1 cellular context compared by ENCODE assay signal in genomic region chr12:75650989-75651695, GRCh38.
TF ChIP-seq lines count a peak whose summit lies in the region.

No MANE protein-coding gene starts in this region.

TF ChIP-seq in SK-N-SH treated with all-trans-retinoic acid at 6 μM for 48 hours, 23 proteins besides CTCF, POLR2A, EP300 and RAD21 (continued from another document):
- TF ChIP-seq, protein P1, sequence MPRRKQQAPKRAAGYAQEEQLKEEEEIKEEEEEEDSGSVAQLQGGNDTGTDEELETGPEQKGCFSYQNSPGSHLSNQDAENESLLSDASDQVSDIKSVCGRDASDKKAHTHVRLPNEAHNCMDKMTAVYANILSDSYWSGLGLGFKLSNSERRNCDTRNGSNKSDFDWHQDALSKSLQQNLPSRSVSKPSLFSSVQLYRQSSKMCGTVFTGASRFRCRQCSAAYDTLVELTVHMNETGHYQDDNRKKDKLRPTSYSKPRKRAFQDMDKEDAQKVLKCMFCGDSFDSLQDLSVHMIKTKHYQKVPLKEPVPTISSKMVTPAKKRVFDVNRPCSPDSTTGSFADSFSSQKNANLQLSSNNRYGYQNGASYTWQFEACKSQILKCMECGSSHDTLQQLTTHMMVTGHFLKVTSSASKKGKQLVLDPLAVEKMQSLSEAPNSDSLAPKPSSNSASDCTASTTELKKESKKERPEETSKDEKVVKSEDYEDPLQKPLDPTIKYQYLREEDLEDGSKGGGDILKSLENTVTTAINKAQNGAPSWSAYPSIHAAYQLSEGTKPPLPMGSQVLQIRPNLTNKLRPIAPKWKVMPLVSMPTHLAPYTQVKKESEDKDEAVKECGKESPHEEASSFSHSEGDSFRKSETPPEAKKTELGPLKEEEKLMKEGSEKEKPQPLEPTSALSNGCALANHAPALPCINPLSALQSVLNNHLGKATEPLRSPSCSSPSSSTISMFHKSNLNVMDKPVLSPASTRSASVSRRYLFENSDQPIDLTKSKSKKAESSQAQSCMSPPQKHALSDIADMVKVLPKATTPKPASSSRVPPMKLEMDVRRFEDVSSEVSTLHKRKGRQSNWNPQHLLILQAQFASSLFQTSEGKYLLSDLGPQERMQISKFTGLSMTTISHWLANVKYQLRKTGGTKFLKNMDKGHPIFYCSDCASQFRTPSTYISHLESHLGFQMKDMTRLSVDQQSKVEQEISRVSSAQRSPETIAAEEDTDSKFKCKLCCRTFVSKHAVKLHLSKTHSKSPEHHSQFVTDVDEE (CRISPR knock-in tag; IDR thresholded peaks at IDR 0.05), result no peak
- no peak for TF ChIP-seq POU6F1 (CRISPR knock-in tag; IDR thresholded peaks at IDR 0.05; ENCODE audit: borderline replicate concordance, low read depth)
- no peak for TF ChIP-seq ZFP30 (CRISPR knock-in tag; IDR thresholded peaks at IDR 0.05)
- no peak for TF ChIP-seq ZFP3 (CRISPR knock-in tag; IDR thresholded peaks at IDR 0.05)
